ENCODE assay signal across 8 cellular contexts in the genomic region with DNA sequence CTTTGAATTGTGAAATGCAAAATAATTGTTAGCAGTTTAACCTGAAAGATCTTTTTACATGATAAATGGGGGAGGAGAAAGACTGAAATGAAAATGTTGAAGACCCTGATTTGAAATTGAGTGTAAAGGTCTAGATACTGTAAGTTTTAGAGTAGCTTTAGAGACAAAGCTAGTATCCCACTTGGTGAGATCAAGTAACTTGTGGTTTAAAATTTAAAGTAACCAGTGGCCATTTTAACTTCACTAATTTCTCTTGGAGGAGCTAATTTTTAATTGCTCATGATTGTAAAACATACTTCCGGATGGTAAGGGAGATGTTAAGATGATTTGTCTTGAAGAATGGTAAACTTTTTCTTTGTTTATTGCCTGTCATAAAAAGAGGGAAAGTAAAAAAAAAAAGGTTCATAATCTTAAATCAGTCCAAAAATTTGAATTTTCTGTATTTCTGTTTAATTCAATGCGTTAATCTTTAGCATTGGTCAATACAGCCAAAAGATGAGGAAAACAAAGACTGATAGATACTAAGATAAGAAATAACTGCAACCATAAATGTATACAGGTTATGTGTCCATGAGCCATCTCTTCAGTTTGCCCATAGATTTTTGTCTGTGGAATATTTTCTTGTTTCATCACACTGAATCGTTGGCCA. TPM values are rescaled to one million over a fixed set of nuclear protein-coding genes. Genes with fewer than 3 reads are reported as not detected.
A peak's percentile ranks its signal among the peaks of the same experiment; 100 is the strongest.
DNase-seq lines count a peak whose midpoint lies in the region; ATAC-seq, FAIRE-seq and TF ChIP-seq lines count a peak whose summit lies in the region.

No MANE protein-coding gene starts in this region.

- H3K4me3 Mint-ChIP-seq in endothelial cell (ENCODE audit: unreplicated experiment) = peak overlapping the region; percentile 98

- no peaks in the 10 kb centered on the region for H3K9me3 ChIP-seq in pancreas

- peak; percentile 58 for DNase-seq in DMS79 treated with DMSO at 0.1 percent for 48 hours (lab: John Stamatoyannopoulos, UW)
- DNase-seq in DMS79 (lab: John Stamatoyannopoulos, UW) = no peak
- DNase-seq in RKO (ENCODE audit: low spot score) = peak; percentile 69
- no peak for DNase-seq in endothelial cell (ENCODE audit: low spot score)
- DNase-seq in pancreas = no peak
- no peak for DNase-seq in activated effector memory CD4-positive, alpha-beta T cell treated with Interleukin-2 at 50 U/mL for 16 hours
- DNase-seq in NCI-H774 (lab: John Stamatoyannopoulos, UW) = no peak

- no peak for ATAC-seq in pancreas
- ATAC-seq in GM19452 (IDR thresholded peaks at IDR 0.05; ENCODE audit: unreplicated experiment) = no peak

- H3K36me3 Mint-ChIP-seq in endothelial cell (ENCODE audit: low read depth, unreplicated experiment) = peaks cover 46% of the 10 kb centered on the region

- peak overlapping the region; percentile 55 to 98 (median 85) for H3K4me3 ChIP-seq in pancreas

- H3K36me3 ChIP-seq in pancreas = peaks cover 0 to 6% (median 5%) of the 10 kb centered on the region in 3 donors

- peaks cover 30 to 38% (median 35%) of the 10 kb centered on the region in 3 donors for H3K4me1 ChIP-seq in pancreas

- peak overlapping the region in 3 of 4 donors; percentile 94 to 100 (median 100) for H3K27ac ChIP-seq in pancreas

- WGBS in pancreas, 2 donors = 1% methylated on average over 3 of the region's 3 CpGs

- H3K27me3 ChIP-seq in pancreas = no peaks in the 10 kb centered on the region

- FAIRE-seq in pancreas (lab: Jason Lieb, UNC) = no peak

- TF ChIP-seq CTCF in endothelial cell (IDR thresholded peaks at IDR 0.05; ENCODE audit: unreplicated experiment) (no peak), pancreas (IDR thresholded peaks at IDR 0.05) (no peak)

- peak overlapping the region; percentile 98 for H3K27ac Mint-ChIP-seq in endothelial cell (ENCODE audit: unreplicated experiment)

- H3K9me3 Mint-ChIP-seq in endothelial cell (ENCODE audit: unreplicated experiment) = no peaks in the 10 kb centered on the region

- H3K27me3 Mint-ChIP-seq in endothelial cell (ENCODE audit: unreplicated experiment) = peaks cover 15% of the 10 kb centered on the region

- peaks cover 43% of the 10 kb centered on the region for H3K4me1 Mint-ChIP-seq in endothelial cell (ENCODE audit: unreplicated experiment)

- intact Hi-C loops in pancreas (cut with DNase I) = no loop called here

RNA-seq across cellular contexts. Expression of gene CHD2, which starts 15.2 kb away (rescaled TPM):
- total RNA-seq in endothelial cell (ENCODE audit: unreplicated experiment) (96.3 TPM), pancreas (10 to 100 TPM; 37.0 to 86.3 (median 50.1) TPM)
- 10 to 100 TPM; 27.7 to 31.1 TPM for polyA plus RNA-seq in pancreas

Comparison
In these comparisons a context has a peak if more than half of its experiments do, and no peak if none do; other contexts are left out.
1. DNase-seq: peak in DMS79 treated with DMSO at 0.1 percent for 48 hours (single experiment) and RKO (single experiment); none in DMS79 (single experiment), endothelial cell (single experiment), pancreas (0 of 6), activated effector memory CD4-positive, alpha-beta T cell treated with Interleukin-2 at 50 U/mL for 16 hours (single experiment) and NCI-H774 (single experiment).